Comparison of ENCODE assay signal across 8 cellular contexts in genomic region chr9:126719677-126720435, GRCh38.
A peak's percentile ranks its signal among the peaks of the same experiment; 100 is the strongest.
DNase-seq lines count a peak whose midpoint lies in the region; ATAC-seq and TF ChIP-seq lines count a peak whose summit lies in the region.

No MANE protein-coding gene starts in this region.

- DNase-seq in EH (ENCODE audit: low read depth) (peak; percentile 72), OCI-LY7 (ENCODE audit: low spot score) (peak; percentile 85), epithelial cell of proximal tubule (ENCODE audit: low read depth) (peak; percentile 68), nephron progenitor cell (peak; percentile 81)
- peak; percentile 84 for DNase-seq in activated T-cell treated with anti-CD3 and anti-CD28 coated beads, Interleukin-2, amount 50 U/mL, for 1 hour
- peak; percentile 68 to 87 for DNase-seq in stimulated activated naive CD8-positive, alpha-beta T cell treated with anti-CD3 and anti-CD28 coated beads, Interleukin-15, amount 100 ng/mL, for 72 hours

- H3K9me3 Mint-ChIP-seq in nephron progenitor cell = no peaks in the 10 kb centered on the region
- no peaks in the 10 kb centered on the region for H3K9me3 Mint-ChIP-seq in stimulated activated naive CD8-positive, alpha-beta T cell treated with anti-CD3 and anti-CD28 coated beads, Interleukin-15, amount 100 ng/mL, for 72 hours

- H3K36me3 Mint-ChIP-seq in nephron progenitor cell (ENCODE audit: low read depth) = no peaks in the 10 kb centered on the region

- peaks cover 52% of the 10 kb centered on the region for H3K4me1 Mint-ChIP-seq in nephron progenitor cell
- H3K4me1 Mint-ChIP-seq in stimulated activated naive CD8-positive, alpha-beta T cell treated with anti-CD3 and anti-CD28 coated beads, Interleukin-15, amount 100 ng/mL, for 72 hours = peaks cover 49% of the 10 kb centered on the region

- H3K36me3 ChIP-seq in OCI-LY7 (ENCODE audit: insufficient read depth, low read length) = no peaks in the 10 kb centered on the region

- no peaks in the 10 kb centered on the region for H3K9me3 ChIP-seq in OCI-LY7 (ENCODE audit: low read length)

- intact Hi-C loops in OCI-LY7 (cut with micrococcal nuclease; ENCODE audit: unreplicated experiment) = no loop called here

- TF ChIP-seq CTCF in OCI-LY7 (conservative IDR thresholded peaks at IDR 0.05; ENCODE audit: low read length) (no peak), epithelial cell of proximal tubule (conservative IDR thresholded peaks at IDR 0.05; ENCODE audit: low read depth, low read length) (no peak), nephron progenitor cell (IDR thresholded peaks at IDR 0.05) (no peak)

- ATAC-seq in HG03432 (IDR thresholded peaks at IDR 0.05; ENCODE audit: unreplicated experiment) (peak; percentile 39), GM21360 (IDR thresholded peaks at IDR 0.05; ENCODE audit: unreplicated experiment) (no peak)
- ATAC-seq in stimulated activated naive CD8-positive, alpha-beta T cell treated with anti-CD3 and anti-CD28 coated beads, Interleukin-15, amount 100 ng/mL, for 72 hours = peak; percentile 65

- H3K27me3 Mint-ChIP-seq in nephron progenitor cell (ENCODE audit: low read depth, poor library complexity) = peaks cover 70% of the 10 kb centered on the region
- no peaks in the 10 kb centered on the region for H3K27me3 Mint-ChIP-seq in stimulated activated naive CD8-positive, alpha-beta T cell treated with anti-CD3 and anti-CD28 coated beads, Interleukin-15, amount 100 ng/mL, for 72 hours

- no TSS peak for BruUV-seq in OCI-LY7 (replicated peaks; lab: Mats Ljungman, UMichigan)

- H3K27ac Mint-ChIP-seq in nephron progenitor cell = peak overlapping the region; percentile 95
- H3K27ac Mint-ChIP-seq in stimulated activated naive CD8-positive, alpha-beta T cell treated with anti-CD3 and anti-CD28 coated beads, Interleukin-15, amount 100 ng/mL, for 72 hours = peak overlapping the region; percentile 56 to 96

- POLR2A ChIA-PET in OCI-LY7 (lab: Charles Lee) = no interaction called here

- H4K20me1 ChIP-seq in OCI-LY7 (ENCODE audit: insufficient read depth, low read length) = no peaks in the 10 kb centered on the region

- H3K9me2 ChIP-seq in OCI-LY7 (ENCODE audit: insufficient read depth, low read length) = no peaks in the 10 kb centered on the region

- H3K79me2 ChIP-seq in OCI-LY7 (ENCODE audit: insufficient read depth, low read depth, low read length) = no peaks in the 10 kb centered on the region

- CTCF ChIA-PET in OCI-LY7 (lab: Charles Lee; ENCODE audit: unreplicated experiment) = interaction anchor here (0.6 kb wide), 1 partner anchor 1479 kb away, joined by 6 read pairs; the partner anchor contains the start of gene HSPA5

- H3K4me2 ChIP-seq in OCI-LY7 (ENCODE audit: low read length) = peak overlapping the region; percentile 57

- H2AFZ ChIP-seq in OCI-LY7 (ENCODE audit: low read length) = peak overlapping the region; percentile 80; the same call in 1 of the 2 replicates

- no peak overlapping the region for H3K27ac ChIP-seq in OCI-LY7 (ENCODE audit: low read depth, low read length, poor library complexity, severe bottlenecking)

- H3K4me3 Mint-ChIP-seq in nephron progenitor cell = peak overlapping the region; percentile 65
- H3K4me3 Mint-ChIP-seq in stimulated activated naive CD8-positive, alpha-beta T cell treated with anti-CD3 and anti-CD28 coated beads, Interleukin-15, amount 100 ng/mL, for 72 hours = peak overlapping the region; percentile 71 to 75

- peaks cover 31% of the 10 kb centered on the region for H3K4me1 ChIP-seq in OCI-LY7 (ENCODE audit: insufficient read depth, low read length, poor library complexity, severe bottlenecking)

- H3K4me3 ChIP-seq in OCI-LY7 (ENCODE audit: low read depth, low read length, poor library complexity, severe bottlenecking) (no peak overlapping the region), epithelial cell of proximal tubule (ENCODE audit: low read depth, low read length) (no peak overlapping the region)
